11 cellular contexts compared by ENCODE assay signal in the genomic region with DNA sequence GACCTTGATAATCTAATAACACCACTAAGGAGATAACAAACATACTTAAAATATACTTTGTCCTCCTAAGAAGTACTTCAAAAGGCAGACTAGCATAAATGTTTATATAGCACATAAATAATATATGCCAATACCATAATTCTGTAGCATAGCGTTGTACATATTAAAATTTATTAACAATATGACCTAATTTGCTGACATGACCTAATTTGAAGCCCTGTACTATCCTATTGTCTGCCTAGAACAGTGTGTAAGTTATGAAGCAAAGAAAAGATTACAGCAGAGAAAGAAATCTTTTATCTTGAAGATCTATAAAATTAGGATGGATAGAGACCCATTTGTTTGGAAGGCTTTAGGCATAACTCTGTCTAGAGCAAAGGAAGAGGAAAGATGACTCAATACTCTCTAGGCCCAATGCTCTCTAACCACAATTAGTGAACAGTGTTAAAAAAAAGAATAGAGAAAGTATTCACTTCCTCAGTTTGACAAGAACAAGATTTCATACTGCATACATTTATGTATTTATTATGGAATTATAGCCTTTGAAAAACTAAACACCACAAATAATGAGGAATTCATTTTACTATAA.
DNase-seq lines count a peak whose midpoint lies in the region; ATAC-seq and TF ChIP-seq lines count a peak whose summit lies in the region.
"Had no signal": no experiment of that assay in that cellular context is flagged by ENCODE, and none has a peak within 500 bp of the region (broad histone marks: within the 10 kb centered on the region; RNA-seq: fewer than 3 reads in every experiment).

No MANE protein-coding gene starts in this region.

- TF ChIP-seq POLR2A in stomach (IDR thresholded peaks at IDR 0.05): no peak

- DNase-seq in SK-MEL-5 (ENCODE audit: low read depth, low spot score) (peak; percentile 56), non-pigmented ciliary epithelial cell (ENCODE audit: low read depth) (peak; percentile 13), stomach (no peak)
- DNase-seq in stimulated activated CD4-positive, alpha-beta T cell treated with anti-CD3 and anti-CD28 coated beads, Interleukin-2, amount 100 ng/mL, for 48 hours: no peak
- DNase-seq: NCI-H1048; Right ventricle myocardium superior; stimulated activated CD8-positive, alpha-beta memory T cell treated with anti-CD3 and anti-CD28 coated beads, Interleukin-4, amount 100 ng/mL, for 48 hours had no signal

- H3K36me3 ChIP-seq in stomach: peaks cover 0 to 14% (median 3%) of the 10 kb centered on the region in 4 donors
- H3K36me3 ChIP-seq: prostate gland had no signal

- no peaks in the 10 kb centered on the region for H3K27me3 ChIP-seq in stomach

- H3K4me3 ChIP-seq in stomach: no peak overlapping the region
- H3K4me3 ChIP-seq: prostate gland had no signal

- ATAC-seq in GM18868 (IDR thresholded peaks at IDR 0.05; ENCODE audit: unreplicated experiment) (peak; percentile 72), HG03066 (IDR thresholded peaks at IDR 0.05; ENCODE audit: low read depth, unreplicated experiment) (peak; percentile 58), HG03439 (IDR thresholded peaks at IDR 0.05; ENCODE audit: unreplicated experiment) (no peak)

- H3K4me1 ChIP-seq in stomach: no peaks in the 10 kb centered on the region
- H3K4me1 ChIP-seq: prostate gland had no signal

- no peak for TF ChIP-seq CTCF in stomach (IDR thresholded peaks at IDR 0.05)

- H3K27ac ChIP-seq in stomach: no peak overlapping the region
- H3K27ac ChIP-seq: prostate gland had no signal

- 88 to 92% (median 89%) methylated on average over 1 of the region's 1 CpG for WGBS in stomach, 5 donors

- TF ChIP-seq EP300 in stomach (IDR thresholded peaks at IDR 0.05): no peak

- peaks cover 0 to 19% (median 10%) of the 10 kb centered on the region in 4 donors for H3K9me3 ChIP-seq in stomach
- H3K9me3 ChIP-seq: prostate gland had no signal

- intact Hi-C loops in stomach (cut with DNase I; ENCODE audit: low total_unique reads): no loop called here

- in situ Hi-C loops in SK-MEL-5 (cut with HindIII; ENCODE audit: low pct_unique_long_range_greater_than_20kb, low sequenced_read_pairs): no loop called here

Comparison
In these comparisons a context has a peak if more than half of its experiments do, and no peak if none do; other contexts are left out.
1. DNase-seq: peak in SK-MEL-5 (single experiment) and non-pigmented ciliary epithelial cell (single experiment); none in stomach (single experiment) and stimulated activated CD4-positive, alpha-beta T cell treated with anti-CD3 and anti-CD28 coated beads, Interleukin-2, amount 100 ng/mL, for 48 hours (0 of 2).